ENCODE assay signal across 7 cellular contexts in genomic region chr18:31498450-31499156, GRCh38. TPM values are rescaled to one million over a fixed set of nuclear protein-coding genes. Genes with fewer than 3 reads are reported as not detected.
DNase-seq lines count a peak whose midpoint lies in the region; ATAC-seq lines count a peak whose summit lies in the region.

No MANE protein-coding gene starts in this region.

- H3K36me3 Mint-ChIP-seq in activated CD8-positive, alpha-beta T cell treated with anti-CD3 and anti-CD28 coated beads, Interleukin-2, amount 10 ng/mL, durations not matched to agents 7 days and 5 days (ENCODE audit: low read depth), result no peaks in the 10 kb centered on the region

- peaks cover 6% of the 10 kb centered on the region for H3K4me1 Mint-ChIP-seq in activated CD8-positive, alpha-beta T cell treated with anti-CD3 and anti-CD28 coated beads, Interleukin-2, amount 10 ng/mL, durations not matched to agents 7 days and 5 days (ENCODE audit: low read depth)
- H3K4me1 Mint-ChIP-seq in stimulated activated naive CD8-positive, alpha-beta T cell treated with anti-CD3 and anti-CD28 coated beads, Interleukin-15, amount 100 ng/mL, for 72 hours, result no peaks in the 10 kb centered on the region

- peak overlapping the region; percentile 68 for H3K4me3 Mint-ChIP-seq in activated CD8-positive, alpha-beta T cell treated with anti-CD3 and anti-CD28 coated beads, Interleukin-2, amount 10 ng/mL, durations not matched to agents 7 days and 5 days
- H3K4me3 Mint-ChIP-seq in stimulated activated naive CD8-positive, alpha-beta T cell treated with anti-CD3 and anti-CD28 coated beads, Interleukin-15, amount 100 ng/mL, for 72 hours, result peak overlapping the region; percentile 77 to 78

- H3K9me3 Mint-ChIP-seq in activated CD8-positive, alpha-beta T cell treated with anti-CD3 and anti-CD28 coated beads, Interleukin-2, amount 10 ng/mL, durations not matched to agents 7 days and 5 days (ENCODE audit: insufficient read depth), result no peaks in the 10 kb centered on the region
- H3K9me3 Mint-ChIP-seq in stimulated activated naive CD8-positive, alpha-beta T cell treated with anti-CD3 and anti-CD28 coated beads, Interleukin-15, amount 100 ng/mL, for 72 hours, result no peaks in the 10 kb centered on the region

- POLR2A ChIA-PET in activated CD8-positive, alpha-beta T cell treated with anti-CD3 and anti-CD28 coated beads, Interleukin-2, amount 10 ng/mL, durations not matched to agents 7 days and 5 days (lab: Charles Lee), result no interaction called here

- peaks cover 40% of the 10 kb centered on the region for H3K27me3 Mint-ChIP-seq in activated CD8-positive, alpha-beta T cell treated with anti-CD3 and anti-CD28 coated beads, Interleukin-2, amount 10 ng/mL, durations not matched to agents 7 days and 5 days (ENCODE audit: low read depth)
- H3K27me3 Mint-ChIP-seq in stimulated activated naive CD8-positive, alpha-beta T cell treated with anti-CD3 and anti-CD28 coated beads, Interleukin-15, amount 100 ng/mL, for 72 hours, result peaks cover 40% of the 10 kb centered on the region

- CTCF ChIA-PET in activated CD8-positive, alpha-beta T cell treated with anti-CD3 and anti-CD28 coated beads, Interleukin-2, amount 10 ng/mL, durations not matched to agents 7 days and 5 days (lab: Charles Lee), result no interaction called here

- ATAC-seq in GM19328 (IDR thresholded peaks at IDR 0.05; ENCODE audit: unreplicated experiment), result peak; percentile 8
- ATAC-seq in HG03025 (IDR thresholded peaks at IDR 0.05; ENCODE audit: low FRiP score, unreplicated experiment), result peak; percentile 10
- ATAC-seq in activated CD8-positive, alpha-beta T cell treated with anti-CD3 and anti-CD28 coated beads, Interleukin-2, amount 10 ng/mL, durations not matched to agents 7 days and 5 days, result no peak
- peak; percentile 55 for ATAC-seq in stimulated activated naive CD8-positive, alpha-beta T cell treated with anti-CD3 and anti-CD28 coated beads, Interleukin-15, amount 100 ng/mL, for 72 hours

- DNase-seq in activated CD8-positive, alpha-beta T cell treated with anti-CD3 and anti-CD28 coated beads, Interleukin-2, amount 10 ng/mL, durations not matched to agents 7 days and 5 days, result no peak
- DNase-seq in iPS-NIHi11 (ENCODE audit: low spot score), result peak; percentile 31
- DNase-seq in stimulated activated naive CD8-positive, alpha-beta T cell treated with anti-CD3 and anti-CD28 coated beads, Interleukin-15, amount 100 ng/mL, for 72 hours, result peak in 1 of 2 donors; percentile 20
- no peak for DNase-seq in NOMO-1 treated with DMSO at 0.1 percent for 48 hours (lab: John Stamatoyannopoulos, UW; ENCODE audit: unreplicated experiment)
- no peak for DNase-seq in NCI-H748 (lab: John Stamatoyannopoulos, UW; ENCODE audit: unreplicated experiment)

- no peak overlapping the region for H3K27ac Mint-ChIP-seq in activated CD8-positive, alpha-beta T cell treated with anti-CD3 and anti-CD28 coated beads, Interleukin-2, amount 10 ng/mL, durations not matched to agents 7 days and 5 days
- H3K27ac Mint-ChIP-seq in stimulated activated naive CD8-positive, alpha-beta T cell treated with anti-CD3 and anti-CD28 coated beads, Interleukin-15, amount 100 ng/mL, for 72 hours, result peak overlapping the region; percentile 29 to 47

RNA-seq across cellular contexts. Expression of gene DSG2, which starts 0.6 kb away (rescaled TPM):
- total RNA-seq in activated CD8-positive, alpha-beta T cell treated with anti-CD3 and anti-CD28 coated beads, Interleukin-2, amount 10 ng/mL, durations not matched to agents 7 days and 5 days, result under 1 TPM; 0.18 to 0.32 TPM

RNA-seq across cellular contexts. Expression of gene DSG3, which starts 51.1 kb away (rescaled TPM):
- not detected for total RNA-seq in activated CD8-positive, alpha-beta T cell treated with anti-CD3 and anti-CD28 coated beads, Interleukin-2, amount 10 ng/mL, durations not matched to agents 7 days and 5 days
